1 cellular context compared by ENCODE assay signal in the genomic region with DNA sequence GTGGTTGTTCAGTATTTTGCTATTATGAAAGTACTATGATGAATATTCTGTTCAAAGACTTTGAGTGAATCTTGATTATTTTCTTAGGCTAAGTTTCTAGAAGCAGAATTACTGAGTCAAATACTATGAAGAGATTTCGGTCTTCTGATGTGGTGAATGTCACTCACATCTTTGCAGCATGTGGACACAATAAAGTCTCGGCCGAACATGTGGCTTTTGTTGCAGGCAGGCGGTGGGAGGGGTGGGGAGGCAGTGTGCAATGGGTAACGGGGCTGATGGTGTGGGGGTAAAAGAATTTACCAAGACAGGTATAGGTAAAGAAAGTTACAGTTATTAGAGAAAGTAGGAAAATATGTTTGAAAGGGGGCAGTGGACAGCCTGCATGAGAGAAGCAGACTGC.
TF ChIP-seq lines count a peak whose summit lies in the region.

No MANE protein-coding gene starts in this region.

TF ChIP-seq in GM23338, 12 proteins besides CTCF, POLR2A, EP300 and RAD21 (continued from another document):
- TF ChIP-seq, protein P1, sequence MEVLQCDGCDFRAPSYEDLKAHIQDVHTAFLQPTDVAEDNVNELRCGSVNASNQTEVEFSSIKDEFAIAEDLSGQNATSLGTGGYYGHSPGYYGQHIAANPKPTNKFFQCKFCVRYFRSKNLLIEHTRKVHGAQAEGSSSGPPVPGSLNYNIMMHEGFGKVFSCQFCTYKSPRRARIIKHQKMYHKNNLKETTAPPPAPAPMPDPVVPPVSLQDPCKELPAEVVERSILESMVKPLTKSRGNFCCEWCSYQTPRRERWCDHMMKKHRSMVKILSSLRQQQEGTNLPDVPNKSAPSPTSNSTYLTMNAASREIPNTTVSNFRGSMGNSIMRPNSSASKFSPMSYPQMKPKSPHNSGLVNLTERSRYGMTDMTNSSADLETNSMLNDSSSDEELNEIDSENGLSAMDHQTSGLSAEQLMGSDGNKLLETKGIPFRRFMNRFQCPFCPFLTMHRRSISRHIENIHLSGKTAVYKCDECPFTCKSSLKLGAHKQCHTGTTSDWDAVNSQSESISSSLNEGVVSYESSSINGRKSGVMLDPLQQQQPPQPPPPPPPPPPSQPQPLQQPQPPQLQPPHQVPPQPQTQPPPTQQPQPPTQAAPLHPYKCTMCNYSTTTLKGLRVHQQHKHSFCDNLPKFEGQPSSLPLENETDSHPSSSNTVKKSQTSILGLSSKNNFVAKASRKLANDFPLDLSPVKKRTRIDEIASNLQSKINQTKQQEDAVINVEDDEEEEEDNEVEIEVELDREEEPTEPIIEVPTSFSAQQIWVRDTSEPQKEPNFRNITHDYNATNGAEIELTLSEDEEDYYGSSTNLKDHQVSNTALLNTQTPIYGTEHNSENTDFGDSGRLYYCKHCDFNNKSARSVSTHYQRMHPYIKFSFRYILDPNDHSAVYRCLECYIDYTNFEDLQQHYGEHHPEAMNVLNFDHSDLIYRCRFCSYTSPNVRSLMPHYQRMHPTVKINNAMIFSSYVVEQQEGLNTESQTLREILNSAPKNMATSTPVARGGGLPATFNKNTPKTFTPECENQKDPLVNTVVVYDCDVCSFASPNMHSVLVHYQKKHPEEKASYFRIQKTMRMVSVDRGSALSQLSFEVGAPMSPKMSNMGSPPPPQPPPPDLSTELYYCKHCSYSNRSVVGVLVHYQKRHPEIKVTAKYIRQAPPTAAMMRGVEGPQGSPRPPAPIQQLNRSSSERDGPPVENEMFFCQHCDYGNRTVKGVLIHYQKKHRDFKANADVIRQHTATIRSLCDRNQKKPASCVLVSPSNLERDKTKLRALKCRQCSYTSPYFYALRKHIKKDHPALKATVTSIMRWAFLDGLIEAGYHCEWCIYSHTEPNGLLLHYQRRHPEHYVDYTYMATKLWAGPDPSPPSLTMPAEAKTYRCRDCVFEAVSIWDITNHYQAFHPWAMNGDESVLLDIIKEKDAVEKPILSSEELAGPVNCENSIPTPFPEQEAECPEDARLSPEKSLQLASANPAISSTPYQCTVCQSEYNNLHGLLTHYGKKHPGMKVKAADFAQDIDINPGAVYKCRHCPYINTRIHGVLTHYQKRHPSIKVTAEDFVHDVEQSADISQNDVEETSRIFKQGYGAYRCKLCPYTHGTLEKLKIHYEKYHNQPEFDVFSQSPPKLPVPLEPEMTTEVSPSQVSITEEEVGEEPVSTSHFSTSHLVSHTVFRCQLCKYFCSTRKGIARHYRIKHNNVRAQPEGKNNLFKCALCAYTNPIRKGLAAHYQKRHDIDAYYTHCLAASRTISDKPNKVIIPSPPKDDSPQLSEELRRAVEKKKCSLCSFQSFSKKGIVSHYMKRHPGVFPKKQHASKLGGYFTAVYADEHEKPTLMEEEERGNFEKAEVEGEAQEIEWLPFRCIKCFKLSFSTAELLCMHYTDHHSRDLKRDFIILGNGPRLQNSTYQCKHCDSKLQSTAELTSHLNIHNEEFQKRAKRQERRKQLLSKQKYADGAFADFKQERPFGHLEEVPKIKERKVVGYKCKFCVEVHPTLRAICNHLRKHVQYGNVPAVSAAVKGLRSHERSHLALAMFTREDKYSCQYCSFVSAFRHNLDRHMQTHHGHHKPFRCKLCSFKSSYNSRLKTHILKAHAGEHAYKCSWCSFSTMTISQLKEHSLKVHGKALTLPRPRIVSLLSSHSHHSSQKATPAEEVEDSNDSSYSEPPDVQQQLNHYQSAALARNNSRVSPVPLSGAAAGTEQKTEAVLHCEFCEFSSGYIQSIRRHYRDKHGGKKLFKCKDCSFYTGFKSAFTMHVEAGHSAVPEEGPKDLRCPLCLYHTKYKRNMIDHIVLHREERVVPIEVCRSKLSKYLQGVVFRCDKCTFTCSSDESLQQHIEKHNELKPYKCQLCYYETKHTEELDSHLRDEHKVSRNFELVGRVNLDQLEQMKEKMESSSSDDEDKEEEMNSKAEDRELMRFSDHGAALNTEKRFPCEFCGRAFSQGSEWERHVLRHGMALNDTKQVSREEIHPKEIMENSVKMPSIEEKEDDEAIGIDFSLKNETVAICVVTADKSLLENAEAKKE (CRISPR knock-in tag; IDR thresholded peaks at IDR 0.05), result no peak
- TF ChIP-seq EZH2phosphoT487 (IDR thresholded peaks at IDR 0.05; ENCODE audit: unreplicated experiment) (no peak), ZNF331 (CRISPR knock-in tag; IDR thresholded peaks at IDR 0.05; ENCODE audit: low read depth) (no peak), CREB1 (CRISPR knock-in tag; IDR thresholded peaks at IDR 0.05; ENCODE audit: low read depth) (no peak), ZNF114 (CRISPR knock-in tag; IDR thresholded peaks at IDR 0.05) (no peak), STAT1 (IDR thresholded peaks at IDR 0.05; ENCODE audit: unreplicated experiment) (no peak), JUNB (IDR thresholded peaks at IDR 0.05; ENCODE audit: unreplicated experiment) (no peak), EZH2 (IDR thresholded peaks at IDR 0.05; ENCODE audit: low read depth, unreplicated experiment) (no peak)
